In the genomic region with DNA sequence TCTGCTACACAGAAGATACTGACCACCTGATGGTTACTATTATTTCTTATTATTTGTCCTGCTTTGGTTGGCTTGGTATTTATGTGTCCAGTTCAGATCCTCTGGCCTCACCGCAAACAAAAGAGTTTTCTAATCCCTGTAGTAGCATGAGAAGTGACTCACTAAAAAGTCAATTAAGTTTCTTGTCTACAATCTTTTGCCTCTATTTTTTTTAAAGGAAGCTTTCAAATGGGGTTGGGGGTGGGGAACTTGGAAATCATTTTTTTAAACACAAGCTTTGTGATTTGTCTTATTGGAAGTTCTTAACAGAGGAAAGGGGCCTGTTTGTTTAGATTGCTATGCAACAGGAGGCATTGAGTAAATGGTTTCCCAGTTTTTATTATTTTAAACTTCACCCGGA, we compare ENCODE assay signal across 11 cellular contexts.
DNase-seq lines count a peak whose midpoint lies in the region; ATAC-seq and TF ChIP-seq lines count a peak whose summit lies in the region.
"Had no signal": no experiment of that assay in that cellular context is flagged by ENCODE, and none has a peak within 500 bp of the region (broad histone marks: within the 10 kb centered on the region; RNA-seq: fewer than 3 reads in every experiment).

No MANE protein-coding gene starts in this region.

- H3K36me3 ChIP-seq in esophagus squamous epithelium: no peaks in the 10 kb centered on the region
- H3K36me3 ChIP-seq in neuronal stem cell (replicated peaks in 1 of 2; ENCODE audit: control insufficient read depth in 2 of 2, insufficient read depth in 2 of 2, low read length in 2 of 2): no peaks in the 10 kb centered on the region
- H3K36me3 ChIP-seq in upper lobe of right lung: no peaks in the 10 kb centered on the region

- H3K27ac ChIP-seq in esophagus squamous epithelium (peak overlapping the region in 3 of 4 donors; percentile 58 to 66 (median 63)), neuronal stem cell (replicated peaks; ENCODE audit: low read length) (no peak overlapping the region), upper lobe of right lung (no peak overlapping the region)

- H3K27me3 ChIP-seq in esophagus squamous epithelium (no peaks in the 10 kb centered on the region), neuronal stem cell (ENCODE audit: control insufficient read depth in 3 of 3, insufficient read depth in 3 of 3, low read depth in 1 of 3, low read length in 3 of 3) (no peaks in the 10 kb centered on the region), upper lobe of right lung (no peaks in the 10 kb centered on the region)

- H3K4me2 ChIP-seq in neuronal stem cell (ENCODE audit: insufficient read depth, low read length, poor library complexity, severe bottlenecking): no peak overlapping the region

- no peak overlapping the region for H2BK5ac ChIP-seq in neuronal stem cell (ENCODE audit: low read length)

- no peak overlapping the region for H3K9ac ChIP-seq in neuronal stem cell (ENCODE audit: low read depth, low read length, poor library complexity)

- H3K4me1 ChIP-seq in esophagus squamous epithelium (peaks cover 17 to 55% (median 38%) of the 10 kb centered on the region in 3 donors), neuronal stem cell (ENCODE audit: control insufficient read depth in 2 of 2, insufficient read depth in 1 of 2, low read depth in 1 of 2, low read length in 2 of 2) (peaks cover 10 to 35% of the 10 kb centered on the region in 2 donors), upper lobe of right lung (no peaks in the 10 kb centered on the region)

- peak overlapping the region; percentile 5 for H2AFZ ChIP-seq in neuronal stem cell (ENCODE audit: low read length)

- no peak overlapping the region for H3K18ac ChIP-seq in neuronal stem cell (ENCODE audit: low read length)

- TF ChIP-seq POLR2A in esophagus squamous epithelium (IDR thresholded peaks at IDR 0.05): no peak

- H3K4ac ChIP-seq in neuronal stem cell (ENCODE audit: low read length): no peak overlapping the region

- no peak overlapping the region for H2BK12ac ChIP-seq in neuronal stem cell (ENCODE audit: low read length)

- no peaks in the 10 kb centered on the region for H3K9me3 ChIP-seq in esophagus squamous epithelium
- H3K9me3 ChIP-seq in neuronal stem cell (replicated peaks in 1 of 2; ENCODE audit: control insufficient read depth in 2 of 2, insufficient read depth in 1 of 2, low read depth in 1 of 2, low read length in 2 of 2): no peaks in the 10 kb centered on the region
- no peaks in the 10 kb centered on the region for H3K9me3 ChIP-seq in upper lobe of right lung

- no peak for ATAC-seq in upper lobe of right lung

- H3K14ac ChIP-seq in neuronal stem cell (ENCODE audit: low read length): no peak overlapping the region

- H2AK5ac ChIP-seq in neuronal stem cell (ENCODE audit: low read depth, low read length): no peak overlapping the region

- no peak overlapping the region for H2BK120ac ChIP-seq in neuronal stem cell (ENCODE audit: low read depth, low read length)

- no peak overlapping the region for H3K4me3 ChIP-seq in AG10803 (ENCODE audit: low read length)
- H3K4me3 ChIP-seq in esophagus squamous epithelium: no peak overlapping the region
- no peak overlapping the region for H3K4me3 ChIP-seq in neuronal stem cell (ENCODE audit: low read length in 2 of 2)
- no peak overlapping the region for H3K4me3 ChIP-seq in upper lobe of right lung

- no peak overlapping the region for H2BK15ac ChIP-seq in neuronal stem cell (ENCODE audit: low read length)

- DNase-seq in AG10803 (ENCODE audit: low read depth) (peak; percentile 66), RPMI7951 (ENCODE audit: low read depth) (peak; percentile 69), esophagus squamous epithelium (lab: John Stamatoyannopoulos, UW) (no peak), neuronal stem cell (ENCODE audit: low spot score) (no peak), C1 segment of cervical spinal cord (lab: John Stamatoyannopoulos, UW) (no peak), upper lobe of right lung (no peak), nucleus accumbens (lab: John Stamatoyannopoulos, UW) (no peak), SW 1271 (lab: John Stamatoyannopoulos, UW) (no peak)
- DNase-seq: activated CD4-positive, alpha-beta T cell treated with anti-CD3 and anti-CD28 coated beads, Interleukin-2, amount 10 ng/mL, durations not matched to agents 7 days and 5 days; MM.1S; T-helper 2 cell had no signal

- H3K79me1 ChIP-seq in neuronal stem cell (ENCODE audit: low read depth, low read length): no peaks in the 10 kb centered on the region

- H4K91ac ChIP-seq in neuronal stem cell (ENCODE audit: low read depth, low read length, poor library complexity): no peak overlapping the region

- H3K23ac ChIP-seq in neuronal stem cell (ENCODE audit: low read depth, low read length, poor library complexity): no peak overlapping the region

- 25 to 32% methylated on average over 2 of the region's 2 CpGs for WGBS in esophagus squamous epithelium, 2 donors
- no CpG with 5 or more reads among the region's 2 CpGs for WGBS in neuronal stem cell (ENCODE audit: extremely low coverage in 2 of 2, insufficient read length in 2 of 2, insufficient replicate concordance in 1 of 2), 2 donors

- intact Hi-C loops in esophagus squamous epithelium (cut with DNase I): no loop called here
- intact Hi-C loops in upper lobe of right lung (cut with DNase I): no loop called here

- no peak overlapping the region for H4K8ac ChIP-seq in neuronal stem cell (ENCODE audit: low read depth, low read length)

- TF ChIP-seq CTCF in AG10803 (conservative IDR thresholded peaks at IDR 0.05; ENCODE audit: low read length): no peak
- no peak for TF ChIP-seq CTCF in esophagus squamous epithelium (IDR thresholded peaks at IDR 0.05)
- no peak for TF ChIP-seq CTCF in upper lobe of right lung (IDR thresholded peaks at IDR 0.05)

Comparison
In these comparisons a context has a peak if more than half of its experiments do, and no peak if none do; other contexts are left out.
1. DNase-seq: peak in AG10803 (single experiment) and RPMI7951 (single experiment); none in esophagus squamous epithelium (single experiment), neuronal stem cell (single experiment), C1 segment of cervical spinal cord (0 of 14), upper lobe of right lung (single experiment), nucleus accumbens (0 of 56) and SW 1271 (0 of 2).
2. H3K27ac ChIP-seq: peak in esophagus squamous epithelium (3 of 4); none in neuronal stem cell (single experiment) and upper lobe of right lung (single experiment).